Comparison of ENCODE assay signal across 9 cellular contexts in genomic region chr14:29926228-29926627, GRCh38. TPM values are rescaled to one million over a fixed set of nuclear protein-coding genes. Genes with fewer than 3 reads are reported as not detected.
DNase-seq lines count a peak whose midpoint lies in the region; ATAC-seq, FAIRE-seq and TF ChIP-seq lines count a peak whose summit lies in the region.
"Had no signal": no experiment of that assay in that cellular context is flagged by ENCODE, and none has a peak within 500 bp of the region (broad histone marks: within the 10 kb centered on the region; RNA-seq: fewer than 3 reads in every experiment).

No MANE protein-coding gene starts in this region.

- peaks cover 40% of the 10 kb centered on the region for H3K27me3 Mint-ChIP-seq in activated T-cell treated with anti-CD3 and anti-CD28 coated beads, Interleukin-2, amount 50 U/mL, for 24 hours
- H3K27me3 Mint-ChIP-seq in activated T-cell treated with anti-CD3 and anti-CD28 coated beads, Interleukin-2, amount 50 U/mL, for 4 hours (ENCODE audit: low read depth) = peaks cover 43% of the 10 kb centered on the region
- H3K27me3 Mint-ChIP-seq in memory B cell = peaks cover 19% of the 10 kb centered on the region
- H3K27me3 Mint-ChIP-seq in type B pancreatic cell = peaks cover 22% of the 10 kb centered on the region

- H3K4me1 Mint-ChIP-seq in activated T-cell treated with anti-CD3 and anti-CD28 coated beads, Interleukin-2, amount 50 U/mL, for 24 hours (ENCODE audit: low read depth) = peaks cover 6% of the 10 kb centered on the region
- H3K4me1 Mint-ChIP-seq in activated T-cell treated with anti-CD3 and anti-CD28 coated beads, Interleukin-2, amount 50 U/mL, for 4 hours (ENCODE audit: low read depth) = peaks cover 4% of the 10 kb centered on the region
- H3K4me1 Mint-ChIP-seq in memory B cell (peaks cover 7% of the 10 kb centered on the region), type B pancreatic cell (ENCODE audit: unreplicated experiment) (peaks cover 22% of the 10 kb centered on the region)

- H3K27ac Mint-ChIP-seq in activated T-cell treated with anti-CD3 and anti-CD28 coated beads, Interleukin-2, amount 50 U/mL, for 24 hours = no peak overlapping the region
- H3K27ac Mint-ChIP-seq in memory B cell (peak overlapping the region; percentile 88), type B pancreatic cell (peak overlapping the region; percentile 78)

- TF ChIP-seq CTCF in bronchial epithelial cell (IDR thresholded peaks at IDR 0.05; ENCODE audit: insufficient read depth, low read length, severe bottlenecking) = no peak
- TF ChIP-seq CTCF in type B pancreatic cell (conservative IDR thresholded peaks at IDR 0.05) = no peak

- in situ Hi-C loops in KBM-7 (cut with MboI; ENCODE audit: low pct_unique_long_range_greater_than_20kb, low sequenced_read_pairs) = no loop called here

- no peak for ATAC-seq in activated T-cell treated with anti-CD3 and anti-CD28 coated beads, Interleukin-2, amount 50 U/mL, for 4 hours
- no peak for ATAC-seq in memory B cell (ENCODE audit: low read depth)
- ATAC-seq in GM21526 (IDR thresholded peaks at IDR 0.05; ENCODE audit: low FRiP score, unreplicated experiment) = no peak

- H3K27me3 ChIP-seq in bronchial epithelial cell (ENCODE audit: control insufficient read depth, insufficient read depth, low read length) = no peaks in the 10 kb centered on the region

- H3K36me3 ChIP-seq in bronchial epithelial cell (ENCODE audit: control insufficient read depth, insufficient read depth, low read length) = no peaks in the 10 kb centered on the region

- H3K36me3 Mint-ChIP-seq in activated T-cell treated with anti-CD3 and anti-CD28 coated beads, Interleukin-2, amount 50 U/mL, for 24 hours (ENCODE audit: low read depth) = no peaks in the 10 kb centered on the region
- no peaks in the 10 kb centered on the region for H3K36me3 Mint-ChIP-seq in activated T-cell treated with anti-CD3 and anti-CD28 coated beads, Interleukin-2, amount 50 U/mL, for 4 hours (ENCODE audit: insufficient read depth)
- H3K36me3 Mint-ChIP-seq in memory B cell (peaks cover 3% of the 10 kb centered on the region), type B pancreatic cell (no peaks in the 10 kb centered on the region)

- H3K4me3 Mint-ChIP-seq in activated T-cell treated with anti-CD3 and anti-CD28 coated beads, Interleukin-2, amount 50 U/mL, for 24 hours = peak overlapping the region; percentile 58
- H3K4me3 Mint-ChIP-seq in activated T-cell treated with anti-CD3 and anti-CD28 coated beads, Interleukin-2, amount 50 U/mL, for 4 hours = no peak overlapping the region
- H3K4me3 Mint-ChIP-seq in memory B cell (peak overlapping the region; percentile 97), type B pancreatic cell (peak overlapping the region; percentile 97)

- no peaks in the 10 kb centered on the region for H3K9me3 Mint-ChIP-seq in activated T-cell treated with anti-CD3 and anti-CD28 coated beads, Interleukin-2, amount 50 U/mL, for 24 hours
- no peaks in the 10 kb centered on the region for H3K9me3 Mint-ChIP-seq in activated T-cell treated with anti-CD3 and anti-CD28 coated beads, Interleukin-2, amount 50 U/mL, for 4 hours
- H3K9me3 Mint-ChIP-seq in memory B cell (peaks cover 7% of the 10 kb centered on the region), type B pancreatic cell (no peaks in the 10 kb centered on the region)

- FAIRE-seq in bronchial epithelial cell (lab: Jason Lieb, UNC) = no peak

- H3K4me3 ChIP-seq in bronchial epithelial cell (ENCODE audit: low read depth, low read length) = peak overlapping the region; percentile 60

- no peak for DNase-seq in activated T-cell treated with anti-CD3 and anti-CD28 coated beads, Interleukin-2, amount 50 U/mL, for 24 hours
- DNase-seq in activated T-cell treated with anti-CD3 and anti-CD28 coated beads, Interleukin-2, amount 50 U/mL, for 4 hours = no peak
- DNase-seq in bronchial epithelial cell (ENCODE audit: low read depth) (no peak), memory B cell (ENCODE audit: low spot score in 2 of 2) (no peak), type B pancreatic cell (ENCODE audit: extremely low spot score, unreplicated experiment) (no peak), KBM-7 (no peak), Kasumi-1 (lab: John Stamatoyannopoulos, UW) (no peak)
- DNase-seq: DND-41 had no signal

RNA-seq across cellular contexts. Expression of gene PRKD1, which starts 1.4 kb away (rescaled TPM):
- under 1 TPM in 1 of 3 donors, not detected in 2; 0.11 TPM for total RNA-seq in activated T-cell treated with anti-CD3 and anti-CD28 coated beads, Interleukin-2, amount 50 U/mL, for 4 hours
- total RNA-seq in bronchial epithelial cell (0.53 and 1.0 TPM in 2 replicates), type B pancreatic cell (ENCODE audit: low replicate concordance) (7.3 and 16.3 TPM in 2 replicates)
